33 cellular contexts compared by ENCODE assay signal in the genomic region with DNA sequence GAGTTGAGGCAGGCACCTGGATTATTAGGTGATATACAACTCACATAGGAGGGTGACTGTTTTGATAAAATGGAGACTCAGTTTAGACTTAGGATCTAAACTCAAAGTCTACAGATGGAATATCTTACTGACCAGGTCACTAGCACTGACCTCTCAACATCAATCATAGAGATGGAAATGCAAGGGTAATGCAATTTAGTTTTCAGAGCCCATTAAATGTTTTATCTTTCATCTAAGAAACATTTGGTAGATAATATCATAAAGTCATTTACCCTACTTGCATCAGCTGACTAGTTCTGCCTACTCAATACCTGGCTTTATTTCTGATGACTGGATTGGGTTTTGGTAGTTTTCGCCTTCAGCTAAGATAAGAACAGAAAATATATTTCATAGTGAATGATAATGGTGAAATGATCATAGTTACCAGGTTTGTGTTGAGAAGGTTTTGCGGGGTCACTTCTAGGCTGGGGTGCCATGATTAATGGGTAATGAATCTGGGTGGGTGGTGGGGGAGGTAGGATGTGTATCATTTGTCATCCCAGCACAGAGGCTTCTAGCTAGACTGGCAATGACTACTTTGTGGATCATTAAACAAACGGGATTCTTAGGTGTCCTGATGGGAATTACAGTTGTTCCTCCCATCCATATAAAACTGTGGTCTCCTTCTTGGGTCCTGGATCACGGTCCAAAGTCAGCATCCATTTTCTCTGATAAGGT.
"Had no signal": no experiment of that assay in that cellular context is flagged by ENCODE, and none has a peak within 500 bp of the region (broad histone marks: within the 10 kb centered on the region; RNA-seq: fewer than 3 reads in every experiment).

No MANE protein-coding gene starts in this region.

- H3K4me3 Mint-ChIP-seq: activated naive CD4-positive, alpha-beta T cell treated with anti-CD3 and anti-CD28 coated beads for 36 hours; activated naive CD8-positive, alpha-beta T cell treated with anti-CD3 and anti-CD28 coated beads for 36 hours; activated T-helper 1 cell treated with anti-CD3 and anti-CD28 coated beads, Interleukin-12 subunit alpha, Interleukin-12 subunit beta, Interleukin-2, Interleukin-4 antibody, amounts not matched to agents 30 ng/mL and 10 ng/mL and 1 ng/mL, durations not matched to agents 14 hours and 24 hours and 36 hours; central memory CD8-positive, alpha-beta T cell; dendritic cell treated with granulocyte-macrophage colony-stimulating factor and Interleukin-4, amounts not matched to agents 40 ng/mL and 50 ng/mL, for 4 days; natural killer cell; stimulated activated effector memory CD8-positive, alpha-beta T cell treated with anti-CD3 and anti-CD28 coated beads, Interleukin-12 subunit alpha, Interleukin-12 subunit beta, amount 100 ng/mL, for 72 hours; stimulated activated naive CD8-positive, alpha-beta T cell treated with anti-CD3 and anti-CD28 coated beads, Interleukin-15, Interleukin-2, amounts not matched to agents 100 ng/mL and 50 ng/mL, for 24 hours; T-helper 1 cell treated with Interleukin-12 subunit alpha and Interleukin-12 subunit beta and Interleukin-4 antibody, amounts not matched to agents 30 μg/mL and 1 μg/mL, for 36 hours; type B pancreatic cell had no signal

- H3K4me1 ChIP-seq: ascending aorta, gastrocnemius medialis, left lung, lower lobe of right lung, uterus had no signal

- H3K27ac ChIP-seq: adrenal gland, ascending aorta, brain microvascular endothelial cell, gastrocnemius medialis, hepatocyte, left lung, lower lobe of right lung, uterus, WERI-Rb-1 had no signal

- FAIRE-seq: kidney, TTC549 had no signal

- H3K27me3 Mint-ChIP-seq: activated naive CD8-positive, alpha-beta T cell treated with anti-CD3 and anti-CD28 coated beads for 36 hours; central memory CD8-positive, alpha-beta T cell; dendritic cell treated with granulocyte-macrophage colony-stimulating factor and Interleukin-4, amounts not matched to agents 40 ng/mL and 50 ng/mL, for 4 days; stimulated activated naive CD8-positive, alpha-beta T cell treated with anti-CD3 and anti-CD28 coated beads, Interleukin-15, Interleukin-2, amounts not matched to agents 100 ng/mL and 50 ng/mL, for 24 hours had no signal

- H3K4me2 ChIP-seq: hepatocyte had no signal

- H3K36me3 ChIP-seq: adrenal gland, ascending aorta, brain microvascular endothelial cell, gastrocnemius medialis, left lung, lower lobe of right lung, uterus, WERI-Rb-1 had no signal

- ATAC-seq: activated CD4-positive, CD25-positive, alpha-beta regulatory T cell treated with anti-CD3 and anti-CD28 coated beads, Interleukin-2, amount 50 U/mL, for 24 hours; gastrocnemius medialis; left lung; lower lobe of right lung; natural killer cell; sciatic nerve had no signal

- H2AFZ ChIP-seq: hepatocyte had no signal

- H3K27ac Mint-ChIP-seq: activated naive CD4-positive, alpha-beta T cell treated with anti-CD3 and anti-CD28 coated beads for 36 hours; activated naive CD8-positive, alpha-beta T cell treated with anti-CD3 and anti-CD28 coated beads for 36 hours; activated T-helper 1 cell treated with anti-CD3 and anti-CD28 coated beads, Interleukin-12 subunit alpha, Interleukin-12 subunit beta, Interleukin-2, Interleukin-4 antibody, amounts not matched to agents 30 ng/mL and 10 ng/mL and 1 ng/mL, durations not matched to agents 14 hours and 24 hours and 36 hours; dendritic cell treated with granulocyte-macrophage colony-stimulating factor and Interleukin-4, amounts not matched to agents 40 ng/mL and 50 ng/mL, for 4 days; stimulated activated effector memory CD8-positive, alpha-beta T cell treated with anti-CD3 and anti-CD28 coated beads, Interleukin-12 subunit alpha, Interleukin-12 subunit beta, amount 100 ng/mL, for 72 hours; stimulated activated naive CD8-positive, alpha-beta T cell treated with anti-CD3 and anti-CD28 coated beads, Interleukin-15, Interleukin-2, amounts not matched to agents 100 ng/mL and 50 ng/mL, for 24 hours; T-helper 1 cell treated with Interleukin-12 subunit alpha and Interleukin-12 subunit beta and Interleukin-4 antibody, amounts not matched to agents 30 μg/mL and 1 μg/mL, for 36 hours; type B pancreatic cell had no signal

- H3K4me3 ChIP-seq: adrenal gland, ascending aorta, gastrocnemius medialis, hepatocyte, left lung, lower lobe of right lung, skin epidermis, uterus had no signal

- H3K27me3 ChIP-seq: adrenal gland, ascending aorta, brain microvascular endothelial cell, gastrocnemius medialis, hepatocyte, left lung, uterus had no signal

- H3K36me3 Mint-ChIP-seq: activated naive CD8-positive, alpha-beta T cell treated with anti-CD3 and anti-CD28 coated beads for 36 hours; natural killer cell; stimulated activated effector memory CD8-positive, alpha-beta T cell treated with anti-CD3 and anti-CD28 coated beads, Interleukin-12 subunit alpha, Interleukin-12 subunit beta, amount 100 ng/mL, for 72 hours had no signal

- H3K9me3 ChIP-seq: adrenal gland, ascending aorta, gastrocnemius medialis, left lung, lower lobe of right lung, uterus had no signal

- H3K79me2 ChIP-seq: hepatocyte had no signal

- DNase-seq: activated CD4-positive, alpha-beta T cell treated with anti-CD3 and anti-CD28 coated beads for 48 hours; activated CD4-positive, alpha-beta T cell treated with anti-CD3 and anti-CD28 coated beads, Interleukin-2, amount 50 U/mL, for 48 hours; activated CD8-positive, alpha-beta memory T cell treated with anti-CD3 and anti-CD28 coated beads for 24 hours; activated effector memory CD4-positive, alpha-beta T cell treated with anti-CD3 and anti-CD28 coated beads, Interleukin-2, amount 50 U/mL, for 16 hours; activated naive CD4-positive, alpha-beta T cell treated with anti-CD3 and anti-CD28 coated beads for 36 hours; activated naive CD8-positive, alpha-beta T cell treated with anti-CD3 and anti-CD28 coated beads for 36 hours; adrenal gland; brain microvascular endothelial cell; gastrocnemius medialis; kidney; left lung; lower lobe of right lung; mesendoderm; natural killer cell; stimulated activated CD4-positive, alpha-beta T cell treated with anti-CD3 and anti-CD28 coated beads, Interleukin-4, amount 100 ng/mL, for 24 hours; substantia nigra; SW 1271; T-helper 9 cell; uterus; WERI-Rb-1 had no signal

- H3K9me3 Mint-ChIP-seq: activated naive CD4-positive, alpha-beta T cell treated with anti-CD3 and anti-CD28 coated beads for 36 hours; activated naive CD8-positive, alpha-beta T cell treated with anti-CD3 and anti-CD28 coated beads for 36 hours; activated T-helper 1 cell treated with anti-CD3 and anti-CD28 coated beads, Interleukin-12 subunit alpha, Interleukin-12 subunit beta, Interleukin-2, Interleukin-4 antibody, amounts not matched to agents 30 ng/mL and 10 ng/mL and 1 ng/mL, durations not matched to agents 14 hours and 24 hours and 36 hours; central memory CD8-positive, alpha-beta T cell; dendritic cell treated with granulocyte-macrophage colony-stimulating factor and Interleukin-4, amounts not matched to agents 40 ng/mL and 50 ng/mL, for 4 days; natural killer cell; stimulated activated effector memory CD8-positive, alpha-beta T cell treated with anti-CD3 and anti-CD28 coated beads, Interleukin-12 subunit alpha, Interleukin-12 subunit beta, amount 100 ng/mL, for 72 hours; T-helper 1 cell treated with Interleukin-12 subunit alpha and Interleukin-12 subunit beta and Interleukin-4 antibody, amounts not matched to agents 30 μg/mL and 1 μg/mL, for 36 hours had no signal
